ENCODE assay signal across 17 cellular contexts in the genomic region with DNA sequence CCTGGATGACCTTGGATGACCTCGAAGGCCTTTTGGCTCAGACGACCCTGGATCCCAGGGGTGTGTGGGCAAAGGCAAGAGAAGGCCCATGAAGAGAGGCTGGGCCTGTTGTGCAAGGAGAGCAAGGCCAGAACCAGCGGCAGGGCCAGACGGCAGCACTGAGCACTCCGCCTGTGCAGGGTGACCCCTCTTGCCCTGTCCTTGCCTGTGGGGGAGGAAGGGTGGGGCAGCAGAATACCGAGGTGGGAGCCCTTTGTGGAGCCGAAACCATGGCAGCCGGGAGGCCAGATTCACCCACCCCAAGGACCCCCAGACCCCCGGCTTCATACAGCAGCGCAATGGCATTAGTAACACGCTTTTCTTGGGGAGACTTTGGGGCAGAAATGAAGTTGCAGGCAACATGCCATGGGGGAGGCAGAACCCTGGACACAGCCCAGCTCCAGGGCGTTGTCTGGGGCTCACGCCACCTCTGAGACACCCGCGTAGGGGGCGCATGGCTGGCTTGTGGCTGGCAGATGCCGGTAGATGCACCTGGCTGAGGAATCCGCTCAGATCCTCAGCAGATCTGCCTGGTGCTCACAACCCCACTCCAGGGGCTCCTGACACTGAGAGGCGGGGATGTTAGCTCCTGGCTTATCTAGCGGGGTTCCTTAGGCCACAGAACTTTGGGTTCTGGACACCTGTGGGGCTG.
DNase-seq lines count a peak whose midpoint lies in the region; ATAC-seq, FAIRE-seq and TF ChIP-seq lines count a peak whose summit lies in the region.
"Had no signal": no experiment of that assay in that cellular context is flagged by ENCODE, and none has a peak within 500 bp of the region (broad histone marks: within the 10 kb centered on the region; RNA-seq: fewer than 3 reads in every experiment).

No MANE protein-coding gene starts in this region.

- H2BK12ac ChIP-seq in H9 (ENCODE audit: insufficient read length, low read depth, low read length) = no peak overlapping the region

- H3K4me1 Mint-ChIP-seq in H9 = peaks cover 22 to 43% of the 10 kb centered on the region in 2 experiments
- H3K4me1 Mint-ChIP-seq in chondrocyte (ENCODE audit: low read depth) = no peaks in the 10 kb centered on the region

- H3K27ac ChIP-seq in H9 (ENCODE audit: insufficient read length, low read depth, low read length) (no peak overlapping the region), HepG2 (ENCODE audit: extremely low read length, insufficient read depth, low read length) (no peak overlapping the region)
- H3K27ac ChIP-seq: A549, C4-2B had no signal

- H3K4me3 Mint-ChIP-seq in H9 (no peak overlapping the region), chondrocyte (ENCODE audit: unreplicated experiment) (no peak overlapping the region)

- H4K20me1 ChIP-seq in H9 (ENCODE audit: control insufficient read depth, insufficient read depth, insufficient read length) (no peaks in the 10 kb centered on the region), HepG2 (ENCODE audit: insufficient read depth, low read length) (no peaks in the 10 kb centered on the region)

- no peaks in the 10 kb centered on the region for H3K36me3 Mint-ChIP-seq in H9 (ENCODE audit: insufficient read depth in 1 of 3, low read depth in 3 of 3)
- no peaks in the 10 kb centered on the region for H3K36me3 Mint-ChIP-seq in chondrocyte (ENCODE audit: low read depth)

- DNase-seq in H9 = no peak
- DNase-seq in chondrocyte (ENCODE audit: low spot score) = peak; percentile 74
- no peak for DNase-seq in HepG2 (ENCODE audit: low spot score)
- DNase-seq in retina = peak; percentile 13
- DNase-seq in frontal cortex (ENCODE audit: low spot score in 2 of 2) = no peak
- no peak for DNase-seq in NCI-H1694 (lab: John Stamatoyannopoulos, UW)
- no peak for DNase-seq in hepatic stellate cell (ENCODE audit: low spot score)
- DNase-seq: EL, MV-4-11, NCI-H1436 treated with DMSO at 0.1 percent for 48 hours, NCI-H82, SIG-M5 had no signal

- H3K9ac ChIP-seq in H9 (ENCODE audit: extremely low read depth, insufficient read length, low read length) (no peak overlapping the region), HepG2 (ENCODE audit: insufficient read depth, low read depth, low read length) (no peak overlapping the region)

- FAIRE-seq in HepG2 (lab: Jason Lieb, UNC) (no peak), frontal cortex (lab: Jason Lieb, UNC) (no peak)
- FAIRE-seq: A549 had no signal

- intact Hi-C loops in HepG2 (cut with micrococcal nuclease; ENCODE audit: unreplicated experiment) = no loop called here

- H3K27ac Mint-ChIP-seq in H9 (no peak overlapping the region), chondrocyte (ENCODE audit: unreplicated experiment) (no peak overlapping the region)

- no TSS peak for BruUV-seq in HepG2 (replicated peaks; lab: Mats Ljungman, UMichigan)

- H3K23ac ChIP-seq in H9 (ENCODE audit: insufficient read length, low read depth, low read length) = no peak overlapping the region

- no peaks in the 10 kb centered on the region for H3K36me3 ChIP-seq in HepG2 (replicated peaks in 1 of 2; ENCODE audit: control insufficient read depth in 1 of 2, insufficient read depth in 2 of 2, low read length in 2 of 2)
- H3K36me3 ChIP-seq: HAP-1 had no signal

- H3K79me1 ChIP-seq in H9 (ENCODE audit: insufficient read depth, low read depth, low read length, poor library complexity, severe bottlenecking) = no peaks in the 10 kb centered on the region

- in situ Hi-C loops in HepG2 (cut with HindIII; ENCODE audit: extremely low pct_ligation_motif_present, low pct_unique_long_range_greater_than_20kb) = no loop called here

- no peaks in the 10 kb centered on the region; the same call in 1 of the 2 replicates for H3K27me3 ChIP-seq in H9 (ENCODE audit: insufficient read depth, low read length)
- H3K27me3 ChIP-seq in HepG2 (ENCODE audit: control insufficient read depth in 1 of 2, insufficient read depth in 2 of 2, low read length in 2 of 2) = peaks cover 18 to 64% of the 10 kb centered on the region in 2 experiments; a peak in 4 of 5 replicates

- H3T11ph ChIP-seq in H9 (ENCODE audit: low read length) = no peak overlapping the region

- no peaks in the 10 kb centered on the region for H3K23me2 ChIP-seq in H9 (ENCODE audit: insufficient read length, low read depth, low read length, poor library complexity, severe bottlenecking)

- H3K4me3 ChIP-seq in HepG2 (replicated peaks in 1 of 3; ENCODE audit: insufficient read depth in 1 of 3, low read depth in 2 of 3, low read length in 3 of 3) = no peak overlapping the region
- H3K4me3 ChIP-seq: A549, HAP-1 had no signal

- H3K9me3 ChIP-seq in H9 (ENCODE audit: control insufficient read depth, low read depth, low read length) (no peaks in the 10 kb centered on the region), HepG2 (ENCODE audit: low read length) (no peaks in the 10 kb centered on the region)
- H3K9me3 ChIP-seq: A549, HAP-1 had no signal

- no peak overlapping the region for H4K91ac ChIP-seq in H9 (ENCODE audit: insufficient read length, low read depth, low read length)

- CTCF ChIA-PET in HepG2 (lab: Yijun Ruan, JAX; ENCODE audit: low intra/inter-chr PET ratio, low total read pairs) = no interaction called here

- no peak for TF ChIP-seq RAD21 in HepG2 (CRISPR knock-in tag; IDR thresholded peaks at IDR 0.05)

- TF ChIP-seq EP300 in HepG2 (IDR thresholded peaks at IDR 0.05; ENCODE audit: low read depth in 2 of 2, low read length in 2 of 2) (no peak), HepG2 (CRISPR knock-in tag; IDR thresholded peaks at IDR 0.05; ENCODE audit: borderline replicate concordance) (no peak)

- H3K56ac ChIP-seq in H9 (ENCODE audit: insufficient read length, low read depth, low read length) = no peak overlapping the region

- H2AK5ac ChIP-seq in H9 (ENCODE audit: insufficient read length, low read length) = no peak overlapping the region

- H2AFZ ChIP-seq in H9 (ENCODE audit: low read length) (no peak overlapping the region), HepG2 (ENCODE audit: low read length) (no peak overlapping the region)

- no peak overlapping the region for H3K4ac ChIP-seq in H9 (ENCODE audit: low read depth, low read length)

- H4K5ac ChIP-seq in H9 (ENCODE audit: insufficient read length, low read depth, low read length) = no peak overlapping the region

- peak overlapping the region; percentile 32; the same call in 1 of the 2 replicates for H3K14ac ChIP-seq in H9 (ENCODE audit: insufficient read depth, low read length)

- TF ChIP-seq CTCF in H9 (conservative IDR thresholded peaks at IDR 0.05) = no peak
- TF ChIP-seq CTCF in chondrocyte (IDR thresholded peaks at IDR 0.05) = no peak
- TF ChIP-seq CTCF in HepG2 (CRISPR knock-in tag; IDR thresholded peaks at IDR 0.05) = no peak

- H3K4me2 ChIP-seq in H9 (ENCODE audit: insufficient read depth, insufficient read length, low read length) = no peak overlapping the region
- no peak overlapping the region for H3K4me2 ChIP-seq in HepG2 (ENCODE audit: low read depth, low read length)
- H3K4me2 ChIP-seq: A549 had no signal

- POLR2A ChIA-PET in HepG2 (lab: Yijun Ruan, JAX) = no interaction called here

- no peak overlapping the region for H4K8ac ChIP-seq in H9 (replicated peaks; ENCODE audit: insufficient read length, low read depth, low read length)

- H3K9me3 Mint-ChIP-seq in H9 (peaks cover 0 to 2% of the 10 kb centered on the region in 2 experiments; a peak in 1 of 5 replicates), chondrocyte (ENCODE audit: low read depth) (no peaks in the 10 kb centered on the region)

- H3K4me1 ChIP-seq in H9 (ENCODE audit: insufficient read depth, low read length) (peaks cover 12% of the 10 kb centered on the region; the same call in 1 of the 2 replicates), HepG2 (ENCODE audit: insufficient read depth, low read length) (peaks cover 12% of the 10 kb centered on the region; the same call in 1 of the 2 replicates)

- H3K79me2 ChIP-seq in H9 (ENCODE audit: insufficient read depth, low read length) = no peaks in the 10 kb centered on the region
- no peaks in the 10 kb centered on the region for H3K79me2 ChIP-seq in HepG2 (ENCODE audit: insufficient read depth, low read length)

- WGBS in H9 (ENCODE audit: extremely low coverage, insufficient read length, low lambda C conversion rate) = no CpG with 5 or more reads among the region's 20 CpGs
- 10% methylated on average over 12 of the region's 20 CpGs for WGBS in HepG2 (ENCODE audit: low lambda C conversion rate)

- H2BK120ac ChIP-seq in H9 (ENCODE audit: low read depth, low read length, poor library complexity, severe bottlenecking) = no peak overlapping the region

- no peak overlapping the region for H3K18ac ChIP-seq in H9 (ENCODE audit: insufficient read length, low read depth, low read length)

- TF ChIP-seq POLR2A in HepG2 (IDR thresholded peaks at IDR 0.05; ENCODE audit: insufficient read depth in 1 of 2, low read depth in 2 of 2, low read length in 2 of 2) = no peak

- no peak overlapping the region for H2BK20ac ChIP-seq in H9 (ENCODE audit: low read depth, low read length, poor library complexity, severe bottlenecking)

- H2BK15ac ChIP-seq in H9 (ENCODE audit: low read depth, low read length) = no peak overlapping the region

- peak; percentile 40 for ATAC-seq in HepG2
- ATAC-seq in HG03521 (IDR thresholded peaks at IDR 0.05; ENCODE audit: unreplicated experiment) = no peak
- ATAC-seq: Panc1 had no signal

- H3K27me3 Mint-ChIP-seq in H9 (ENCODE audit: low read depth) (peaks cover 14% of the 10 kb centered on the region), chondrocyte (ENCODE audit: low read depth) (peaks cover 5% of the 10 kb centered on the region)

- no peak overlapping the region for H2BK5ac ChIP-seq in H9 (ENCODE audit: insufficient read length, low read length)

TF ChIP-seq in HepG2, 621 proteins besides CTCF, POLR2A, EP300 and RAD21:
- 0 out of 2 replicates have a peak, but pooled peaks have one; percentile 17 for TF ChIP-seq CEBPB (IDR thresholded peaks at IDR 0.05; ENCODE audit: borderline replicate concordance, low read depth, low read length)
- TF ChIP-seq, protein P1, sequence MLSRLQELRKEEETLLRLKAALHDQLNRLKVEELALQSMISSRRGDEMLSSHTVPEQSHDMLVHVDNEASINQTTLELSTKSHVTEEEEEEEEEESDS (CRISPR knock-in tag; IDR thresholded peaks at IDR 0.05; ENCODE audit: borderline replicate concordance) = no peak
TF ChIP-seq in HepG2: peak in this region for 1.

Comparison
In these comparisons a context has a peak if more than half of its experiments do, and no peak if none do; other contexts are left out.
1. DNase-seq: peak in chondrocyte (single experiment) and retina (single experiment); none in H9 (single experiment), HepG2 (single experiment), frontal cortex (0 of 2), NCI-H1694 (single experiment) and hepatic stellate cell (single experiment).